ENCODE assay signal across 8 cellular contexts in genomic region chr2:152407204-152407721, GRCh38.
DNase-seq lines count a peak whose midpoint lies in the region; ATAC-seq and TF ChIP-seq lines count a peak whose summit lies in the region.

No MANE protein-coding gene starts in this region.

- peak; percentile 80 for ATAC-seq in GM21576 (IDR thresholded peaks at IDR 0.05; ENCODE audit: unreplicated experiment)
- peak; percentile 67 for ATAC-seq in stimulated activated naive CD8-positive, alpha-beta T cell treated with anti-CD3 and anti-CD28 coated beads, Interleukin-15, Interleukin-2, amounts not matched to agents 100 U/mL and 50 U/mL, for 24 hours
- no peak for ATAC-seq in CD4-positive, alpha-beta T cell (ENCODE audit: poor library complexity)

- peaks cover 9% of the 10 kb centered on the region for H3K4me1 Mint-ChIP-seq in CD4-positive, alpha-beta T cell (ENCODE audit: low read depth)

- H3K36me3 ChIP-seq in HUES6 (ENCODE audit: control insufficient read depth, insufficient read depth, low read length): no peaks in the 10 kb centered on the region

- DNase-seq in astrocyte of the spinal cord (ENCODE audit: low read depth, low spot score) (peak; percentile 59), iPS-NIHi7 (ENCODE audit: extremely low spot score) (peak; percentile 76), GM19238 (ENCODE audit: insufficient read length, low spot score) (no peak)
- peak; percentile 27 for DNase-seq in stimulated activated naive CD8-positive, alpha-beta T cell treated with anti-CD3 and anti-CD28 coated beads, Interleukin-15, Interleukin-2, amounts not matched to agents 100 U/mL and 50 U/mL, for 24 hours
- DNase-seq in CD4-positive, alpha-beta T cell: no peak

- H3K27ac ChIP-seq in HUES6 (ENCODE audit: low read depth, low read length): peak overlapping the region; percentile 17; the same call in 1 of the 2 replicates
- H3K27ac ChIP-seq in CD4-positive, alpha-beta T cell (ENCODE audit: low read depth, low read length): no peak overlapping the region

- H3K4me3 Mint-ChIP-seq in CD4-positive, alpha-beta T cell: no peak overlapping the region

- peak overlapping the region; percentile 30 for H3K9ac ChIP-seq in HUES6 (ENCODE audit: low read length)

- CTCF ChIA-PET in CD4-positive, alpha-beta T cell (lab: Charles Lee): no interaction called here

- H3K9me3 ChIP-seq in HUES6 (ENCODE audit: control insufficient read depth, insufficient read depth, low read depth, low read length): no peaks in the 10 kb centered on the region
- H3K9me3 ChIP-seq in CD4-positive, alpha-beta T cell (ENCODE audit: control insufficient read depth, low read length): no peaks in the 10 kb centered on the region

- peaks cover 18% of the 10 kb centered on the region for H3K27me3 Mint-ChIP-seq in CD4-positive, alpha-beta T cell

- H3K4me1 ChIP-seq in HUES6 (ENCODE audit: control insufficient read depth, insufficient read depth, low read length): peaks cover 82% of the 10 kb centered on the region

- no peaks in the 10 kb centered on the region for H3K9me3 Mint-ChIP-seq in CD4-positive, alpha-beta T cell

- no peaks in the 10 kb centered on the region for H3K36me3 Mint-ChIP-seq in CD4-positive, alpha-beta T cell (ENCODE audit: low read depth)

- H3K27ac Mint-ChIP-seq in CD4-positive, alpha-beta T cell: no peak overlapping the region

- H3K27me3 ChIP-seq in HUES6 (ENCODE audit: control insufficient read depth, insufficient read depth, low read length): no peaks in the 10 kb centered on the region
- peaks cover 16% of the 10 kb centered on the region for H3K27me3 ChIP-seq in CD4-positive, alpha-beta T cell (ENCODE audit: control insufficient read depth, insufficient read depth, low read length)

- intact Hi-C loops in CD4-positive, alpha-beta T cell (cut with DNase I, micrococcal nuclease): no loop called here

- TF ChIP-seq CTCF in GM12875 (IDR thresholded peaks at IDR 0.05; ENCODE audit: borderline replicate concordance, insufficient read depth, low read depth, low read length): no peak
- TF ChIP-seq CTCF in astrocyte of the spinal cord (IDR thresholded peaks at IDR 0.05; ENCODE audit: low read depth, low read length): no peak
- TF ChIP-seq CTCF in CD4-positive, alpha-beta T cell (IDR thresholded peaks at IDR 0.05): no peak

- peak overlapping the region; percentile 11 for H3K4me3 ChIP-seq in GM12875 (ENCODE audit: low read depth, low read length)
- peak overlapping the region; percentile 40 for H3K4me3 ChIP-seq in HUES6 (ENCODE audit: low read depth, low read length)
- H3K4me3 ChIP-seq in astrocyte of the spinal cord (ENCODE audit: low read depth, low read length): peak overlapping the region; percentile 6

- in situ Hi-C loops in astrocyte of the spinal cord (cut with HindIII; ENCODE audit: low sequenced_read_pairs): no loop called here

- POLR2A ChIA-PET in CD4-positive, alpha-beta T cell (lab: Charles Lee): no interaction called here

Comparison
In these comparisons a context has a peak if more than half of its experiments do, and no peak if none do; other contexts are left out.
1. DNase-seq: peak in astrocyte of the spinal cord (single experiment), iPS-NIHi7 (single experiment) and stimulated activated naive CD8-positive, alpha-beta T cell treated with anti-CD3 and anti-CD28 coated beads, Interleukin-15, Interleukin-2, amounts not matched to agents 100 U/mL and 50 U/mL, for 24 hours (single experiment); none in GM19238 (single experiment) and CD4-positive, alpha-beta T cell (0 of 10).
2. Peak in every context shown above with its lines, with median percentiles within 50 percentile points of each other: H3K4me3 ChIP-seq.